Comparison of ENCODE assay signal across 8 cellular contexts in genomic region chr7:66767487-66767886, GRCh38. TPM values are rescaled to one million over a fixed set of nuclear protein-coding genes. Genes with fewer than 3 reads are reported as not detected.
A peak's percentile ranks its signal among the peaks of the same experiment; 100 is the strongest.
DNase-seq lines count a peak whose midpoint lies in the region; ATAC-seq and TF ChIP-seq lines count a peak whose summit lies in the region.
"Not testable (repeated sequence)": the region's sequence is repeated elsewhere in the genome, so short reads cannot be mapped to it uniquely, and the experiment has no call there.

No MANE protein-coding gene starts in this region.

- not testable (repeated sequence) for H3K27ac ChIP-seq in CD8-positive, alpha-beta memory T cell (ENCODE audit: low read depth, low read length)

- intact Hi-C loops in natural killer cell (cut with micrococcal nuclease), result not testable (repeated sequence)

- TF ChIP-seq POLR2A in NB4 (IDR thresholded peaks at IDR 0.05; ENCODE audit: extremely low read depth, insufficient read length), result not testable (repeated sequence)

- CTCF ChIA-PET in CD8-positive, alpha-beta memory T cell (lab: Charles Lee), result interaction anchor here (0.7 kb wide), 2 partner anchors 270 to 722 kb away, joined by 3 read pairs; no protein-coding TSS in a partner anchor
- CTCF ChIA-PET in T-cell (lab: Charles Lee), result not testable (repeated sequence)

- not testable (repeated sequence) for H3K27me3 Mint-ChIP-seq in CD8-positive, alpha-beta memory T cell; T-cell; activated T-cell treated with anti-CD3 and anti-CD28 coated beads, Interleukin-2, amount 50 U/mL, for 24 hours; natural killer cell (ENCODE audit: low read depth in 2 of 2); type B pancreatic cell

- not testable (repeated sequence) for H3K36me3 ChIP-seq in CD8-positive, alpha-beta memory T cell (ENCODE audit: insufficient read depth, low read length)

- not testable (repeated sequence) for H3K4me3 ChIP-seq in CD8-positive, alpha-beta memory T cell (ENCODE audit: low read length); NB4 (ENCODE audit: low read depth, low read length); fibroblast of villous mesenchyme (ENCODE audit: low read depth, low read length)

- peaks cover 6 to 20% (median 15%) of the 10 kb centered on the region in 3 donors for H3K36me3 Mint-ChIP-seq in CD8-positive, alpha-beta memory T cell
- peaks cover 18% of the 10 kb centered on the region for H3K36me3 Mint-ChIP-seq in T-cell
- peaks cover 25% of the 10 kb centered on the region for H3K36me3 Mint-ChIP-seq in activated T-cell treated with anti-CD3 and anti-CD28 coated beads, Interleukin-2, amount 50 U/mL, for 24 hours (ENCODE audit: low read depth)
- not testable (repeated sequence) for H3K36me3 Mint-ChIP-seq in natural killer cell
- peaks cover 16% of the 10 kb centered on the region for H3K36me3 Mint-ChIP-seq in type B pancreatic cell

- peaks cover 37 to 63% (median 62%) of the 10 kb centered on the region in 3 donors for H3K4me1 Mint-ChIP-seq in CD8-positive, alpha-beta memory T cell
- H3K4me1 Mint-ChIP-seq in T-cell, result peaks cover 50 to 57% (median 50%) of the 10 kb centered on the region in 3 donors
- H3K4me1 Mint-ChIP-seq in activated T-cell treated with anti-CD3 and anti-CD28 coated beads, Interleukin-2, amount 50 U/mL, for 24 hours (ENCODE audit: low read depth), result peaks cover 60% of the 10 kb centered on the region
- peaks cover 64 to 70% of the 10 kb centered on the region in 2 donors for H3K4me1 Mint-ChIP-seq in natural killer cell
- H3K4me1 Mint-ChIP-seq in type B pancreatic cell (ENCODE audit: unreplicated experiment), result peaks cover 27% of the 10 kb centered on the region

- not testable (repeated sequence) for H3K4me3 Mint-ChIP-seq in CD8-positive, alpha-beta memory T cell; T-cell; activated T-cell treated with anti-CD3 and anti-CD28 coated beads, Interleukin-2, amount 50 U/mL, for 24 hours; natural killer cell; type B pancreatic cell

- peak overlapping the region in 7 of 8 donors; percentile 39 to 80 (median 67) for H3K27ac Mint-ChIP-seq in CD8-positive, alpha-beta memory T cell
- H3K27ac Mint-ChIP-seq in T-cell, result peak overlapping the region; percentile 14 to 50
- peak overlapping the region; percentile 2 for H3K27ac Mint-ChIP-seq in activated T-cell treated with anti-CD3 and anti-CD28 coated beads, Interleukin-2, amount 50 U/mL, for 24 hours
- peak overlapping the region; percentile 3 to 16 for H3K27ac Mint-ChIP-seq in natural killer cell
- H3K27ac Mint-ChIP-seq in type B pancreatic cell, result peak overlapping the region; percentile 2

- H3K9me3 Mint-ChIP-seq in CD8-positive, alpha-beta memory T cell; T-cell; activated T-cell treated with anti-CD3 and anti-CD28 coated beads, Interleukin-2, amount 50 U/mL, for 24 hours; natural killer cell; type B pancreatic cell: not testable (repeated sequence)

- ATAC-seq in GM18868 (IDR thresholded peaks at IDR 0.05; ENCODE audit: unreplicated experiment) (peak; percentile 39), T-cell (replicated peaks in 1 of 4) (peak in 1 of 4 experiments; percentile 39), natural killer cell (peak; percentile 32 to 40 (median 34))

- not testable (repeated sequence) for H3K27me3 ChIP-seq in CD8-positive, alpha-beta memory T cell (ENCODE audit: insufficient read depth, low read length, poor library complexity, severe bottlenecking)

- H3K9me3 ChIP-seq in CD8-positive, alpha-beta memory T cell (ENCODE audit: low read length), result not testable (repeated sequence)

- POLR2A ChIA-PET in CD8-positive, alpha-beta memory T cell (lab: Charles Lee); T-cell (lab: Charles Lee): not testable (repeated sequence)

- not testable (repeated sequence) for DNase-seq in CD8-positive, alpha-beta memory T cell; T-cell; activated T-cell treated with anti-CD3 and anti-CD28 coated beads, Interleukin-2, amount 50 U/mL, for 24 hours; natural killer cell; type B pancreatic cell (ENCODE audit: extremely low spot score, unreplicated experiment)
- DNase-seq in NB4 (ENCODE audit: low read depth) (peak; percentile 43), fibroblast of villous mesenchyme (ENCODE audit: low read depth) (peak; percentile 20)

- TF ChIP-seq CTCF in NB4 (IDR thresholded peaks at IDR 0.05; ENCODE audit: low read depth, low read length); fibroblast of villous mesenchyme (IDR thresholded peaks at IDR 0.05; ENCODE audit: insufficient read depth, low read depth, low read length); natural killer cell (IDR thresholded peaks at IDR 0.05); type B pancreatic cell (conservative IDR thresholded peaks at IDR 0.05): not testable (repeated sequence)

- H3K4me1 ChIP-seq in CD8-positive, alpha-beta memory T cell (ENCODE audit: insufficient read depth, low read length), result peaks cover 12% of the 10 kb centered on the region

RNA-seq across cellular contexts. Expression of gene RABGEF1, which starts 27.0 kb away (rescaled TPM):
- 10 to 100 TPM; 25.7 to 26.3 TPM for total RNA-seq in CD8-positive, alpha-beta memory T cell
- 24.4 TPM for polyA plus RNA-seq in CD8-positive, alpha-beta memory T cell
- 10 to 100 TPM; 18.2 to 22.6 (median 20.9) TPM for total RNA-seq in T-cell
- 43.8 and 61.7 TPM in 2 replicates for total RNA-seq in fibroblast of villous mesenchyme
- 10 to 100 TPM; 26.1 to 38.1 (median 31.7) TPM for total RNA-seq in natural killer cell
- 19.6 and 24.1 TPM in 2 replicates for total RNA-seq in type B pancreatic cell (ENCODE audit: low replicate concordance)

Comparison
In these comparisons a context has a peak if more than half of its experiments do, and no peak if none do; other contexts are left out.
1. H3K27ac Mint-ChIP-seq: peak in every context shown above with its lines; median percentile 67 in CD8-positive, alpha-beta memory T cell; 32 in T-cell; 10 in natural killer cell; 2 in activated T-cell treated with anti-CD3 and anti-CD28 coated beads, Interleukin-2, amount 50 U/mL, for 24 hours; 2 in type B pancreatic cell.